2 cellular contexts compared by ENCODE assay signal in the genomic region with DNA sequence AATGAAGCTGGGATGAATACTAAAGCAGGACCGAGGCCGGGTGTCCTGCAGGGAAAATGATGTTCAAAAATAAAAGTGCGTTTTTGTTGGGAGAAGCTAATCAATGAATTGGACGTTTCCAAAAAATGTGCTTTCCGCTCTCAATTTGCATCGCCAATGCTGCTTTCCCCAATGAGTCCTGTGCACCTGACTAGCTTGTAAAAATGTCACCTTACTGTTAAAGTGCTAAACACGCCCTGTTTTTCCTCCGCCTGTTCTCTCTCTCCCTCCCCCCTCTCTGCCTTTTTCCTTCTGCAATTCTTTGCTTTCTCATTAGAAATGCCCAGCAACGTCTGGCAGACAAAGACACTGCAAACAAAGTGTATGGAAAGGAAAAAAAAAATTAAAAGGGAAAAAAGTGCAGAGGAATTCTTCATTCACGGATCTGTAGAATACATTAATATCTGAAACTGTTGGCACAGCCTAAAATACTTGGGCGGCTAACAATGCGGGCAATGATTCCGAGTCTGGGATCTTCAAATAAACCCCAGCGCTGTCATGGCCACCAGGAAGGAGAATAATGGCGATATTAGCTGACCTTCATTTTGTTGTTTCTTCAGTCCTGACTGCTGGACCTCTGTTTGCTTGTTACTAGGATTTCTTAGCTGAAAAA.
TF ChIP-seq lines count a peak whose summit lies in the region.

No MANE protein-coding gene starts in this region.

TF ChIP-seq in H1, 55 proteins besides CTCF, POLR2A, EP300 and RAD21:
- TF ChIP-seq CREB1 (IDR thresholded peaks at IDR 0.05) = no peak
- no peak for TF ChIP-seq CEBPB (IDR thresholded peaks at IDR 0.05; ENCODE audit: low read depth, low read length)
- no peak for TF ChIP-seq SIX5 (IDR thresholded peaks at IDR 0.05; ENCODE audit: low read depth, low read length)
- no peak for TF ChIP-seq CBX8 (IDR thresholded peaks at IDR 0.05; ENCODE audit: borderline replicate concordance, low read depth, low read length)
- TF ChIP-seq SP2 (IDR thresholded peaks at IDR 0.05; ENCODE audit: low read length) = no peak
- TF ChIP-seq, protein P1, sequence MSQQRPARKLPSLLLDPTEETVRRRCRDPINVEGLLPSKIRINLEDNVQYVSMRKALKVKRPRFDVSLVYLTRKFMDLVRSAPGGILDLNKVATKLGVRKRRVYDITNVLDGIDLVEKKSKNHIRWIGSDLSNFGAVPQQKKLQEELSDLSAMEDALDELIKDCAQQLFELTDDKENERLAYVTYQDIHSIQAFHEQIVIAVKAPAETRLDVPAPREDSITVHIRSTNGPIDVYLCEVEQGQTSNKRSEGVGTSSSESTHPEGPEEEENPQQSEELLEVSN (IDR thresholded peaks at IDR 0.05) = no peak
- no peak for TF ChIP-seq JUND (IDR thresholded peaks at IDR 0.05; ENCODE audit: low read length)
- TF ChIP-seq JUN (IDR thresholded peaks at IDR 0.05; ENCODE audit: low read depth, low read length) = no peak
- no peak for TF ChIP-seq TAF1 (IDR thresholded peaks at IDR 0.05; ENCODE audit: low read depth, low read length)
- no peak for TF ChIP-seq CHD1 (IDR thresholded peaks at IDR 0.05; ENCODE audit: low read depth, low read length)
- no peak for TF ChIP-seq SUZ12 (IDR thresholded peaks at IDR 0.05; ENCODE audit: low read length)
- TF ChIP-seq GTF2F1 (IDR thresholded peaks at IDR 0.05; ENCODE audit: borderline replicate concordance, low read depth, low read length) = no peak
- TF ChIP-seq TBP (IDR thresholded peaks at IDR 0.05; ENCODE audit: low read depth, low read length) = no peak
- TF ChIP-seq SAP30 (IDR thresholded peaks at IDR 0.05; ENCODE audit: insufficient read depth, insufficient replicate concordance, low read length) = no peak
- no peak for TF ChIP-seq KDM5A (IDR thresholded peaks at IDR 0.05; ENCODE audit: low read length)
- no peak for TF ChIP-seq CTBP2 (IDR thresholded peaks at IDR 0.05; ENCODE audit: borderline replicate concordance, insufficient read depth, insufficient read length, low read length)
- no peak for TF ChIP-seq NANOG (IDR thresholded peaks at IDR 0.05; ENCODE audit: insufficient read depth, low read depth, low read length, poor library complexity, severe bottlenecking)
- no peak for TF ChIP-seq SP4 (IDR thresholded peaks at IDR 0.05; ENCODE audit: low read length)
- TF ChIP-seq RXRA (IDR thresholded peaks at IDR 0.05; ENCODE audit: insufficient read depth, low read depth, low read length) = no peak
- TF ChIP-seq POU5F1 (IDR thresholded peaks at IDR 0.05; ENCODE audit: low read depth, low read length) = no peak

TF ChIP-seq in HepG2, 621 proteins besides CTCF, POLR2A, EP300 and RAD21:
- TF ChIP-seq PLRG1 (conservative IDR thresholded peaks at IDR 0.05) = no peak
- TF ChIP-seq E2F2 (CRISPR knock-in tag; IDR thresholded peaks at IDR 0.05; ENCODE audit: borderline replicate concordance) = no peak
- TF ChIP-seq, protein P2, sequence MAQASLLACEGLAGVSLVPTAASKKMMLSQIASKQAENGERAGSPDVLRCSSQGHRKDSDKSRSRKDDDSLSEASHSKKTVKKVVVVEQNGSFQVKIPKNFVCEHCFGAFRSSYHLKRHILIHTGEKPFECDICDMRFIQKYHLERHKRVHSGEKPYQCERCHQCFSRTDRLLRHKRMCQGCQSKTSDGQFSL (CRISPR knock-in tag; IDR thresholded peaks at IDR 0.05) = no peak
- no peak for TF ChIP-seq ELF4 (CRISPR knock-in tag; IDR thresholded peaks at IDR 0.05; ENCODE audit: borderline replicate concordance)
- TF ChIP-seq NFRKB (IDR thresholded peaks at IDR 0.05) = no peak
